In genomic region chr10:13890617-13891541, GRCh38 we compare ENCODE assay signal across 8 cellular contexts.
DNase-seq lines count a peak whose midpoint lies in the region; ATAC-seq and TF ChIP-seq lines count a peak whose summit lies in the region.

No MANE protein-coding gene starts in this region.

- H3K4me3 ChIP-seq in right atrium auricular region (peak overlapping the region; percentile 51 to 66), rectal smooth muscle tissue (ENCODE audit: low read length) (peak overlapping the region; percentile 56)

- H3K27me3 Mint-ChIP-seq in activated CD4-positive, alpha-beta T cell treated with anti-CD3 and anti-CD28 coated beads, Interleukin-2, amount 10 ng/mL, durations not matched to agents 24 days and 14 days, result peaks cover 67% of the 10 kb centered on the region

- H3K27me3 ChIP-seq in right atrium auricular region, result no peaks in the 10 kb centered on the region
- H3K27me3 ChIP-seq in rectal smooth muscle tissue (ENCODE audit: control insufficient read depth, insufficient read depth, low read length), result peaks cover 6% of the 10 kb centered on the region

- H3K27ac ChIP-seq in right atrium auricular region (peak overlapping the region; percentile 69 to 72), rectal smooth muscle tissue (ENCODE audit: low read depth, low read length) (peak overlapping the region; percentile 33)

- intact Hi-C loops in activated CD4-positive, alpha-beta T cell treated with anti-CD3 and anti-CD28 coated beads, Interleukin-2, amount 10 ng/mL, durations not matched to agents 24 days and 14 days (cut with micrococcal nuclease), result no loop called here

- no peak overlapping the region for H3K9ac ChIP-seq in rectal smooth muscle tissue (ENCODE audit: low read length)

- H3K4me3 Mint-ChIP-seq in activated CD4-positive, alpha-beta T cell treated with anti-CD3 and anti-CD28 coated beads, Interleukin-2, amount 10 ng/mL, durations not matched to agents 24 days and 14 days, result peak overlapping the region; percentile 51

- peak; percentile 26 to 54 for ATAC-seq in activated naive CD4-positive, alpha-beta T cell treated with anti-CD3 and anti-CD28 coated beads, Interleukin-2, amount 50 U/mL, for 72 hours
- ATAC-seq in GM21529 (IDR thresholded peaks at IDR 0.05; ENCODE audit: unreplicated experiment) (no peak), HG03460 (IDR thresholded peaks at IDR 0.05; ENCODE audit: unreplicated experiment) (no peak)

- H3K9me3 ChIP-seq in right atrium auricular region, result no peaks in the 10 kb centered on the region

- H3K4me1 ChIP-seq in right atrium auricular region, result peaks cover 0 to 34% of the 10 kb centered on the region in 2 donors
- H3K4me1 ChIP-seq in rectal smooth muscle tissue (ENCODE audit: control insufficient read depth, insufficient read depth, low read length), result peaks cover 3% of the 10 kb centered on the region

- H3K4me1 Mint-ChIP-seq in activated CD4-positive, alpha-beta T cell treated with anti-CD3 and anti-CD28 coated beads, Interleukin-2, amount 10 ng/mL, durations not matched to agents 24 days and 14 days, result peaks cover 8% of the 10 kb centered on the region

- H3K27ac Mint-ChIP-seq in activated CD4-positive, alpha-beta T cell treated with anti-CD3 and anti-CD28 coated beads, Interleukin-2, amount 10 ng/mL, durations not matched to agents 24 days and 14 days, result no peak overlapping the region
- no peak overlapping the region for H3K27ac Mint-ChIP-seq in activated naive CD4-positive, alpha-beta T cell treated with anti-CD3 and anti-CD28 coated beads, Interleukin-2, amount 50 U/mL, for 72 hours

- H3K9me3 Mint-ChIP-seq in activated CD4-positive, alpha-beta T cell treated with anti-CD3 and anti-CD28 coated beads, Interleukin-2, amount 10 ng/mL, durations not matched to agents 24 days and 14 days, result no peaks in the 10 kb centered on the region
- H3K9me3 Mint-ChIP-seq in activated naive CD4-positive, alpha-beta T cell treated with anti-CD3 and anti-CD28 coated beads, Interleukin-2, amount 50 U/mL, for 72 hours, result peaks cover 0 to 6% of the 10 kb centered on the region in 2 donors

- no peaks in the 10 kb centered on the region for H3K36me3 ChIP-seq in right atrium auricular region
- no peaks in the 10 kb centered on the region for H3K36me3 ChIP-seq in rectal smooth muscle tissue (ENCODE audit: control insufficient read depth, insufficient read depth, low read length)

- TF ChIP-seq CTCF in right atrium auricular region (IDR thresholded peaks at IDR 0.05), result no peak

- H3K36me3 Mint-ChIP-seq in activated CD4-positive, alpha-beta T cell treated with anti-CD3 and anti-CD28 coated beads, Interleukin-2, amount 10 ng/mL, durations not matched to agents 24 days and 14 days (ENCODE audit: low read depth), result no peaks in the 10 kb centered on the region
- no peaks in the 10 kb centered on the region for H3K36me3 Mint-ChIP-seq in activated naive CD4-positive, alpha-beta T cell treated with anti-CD3 and anti-CD28 coated beads, Interleukin-2, amount 50 U/mL, for 72 hours

- no peak for DNase-seq in activated CD4-positive, alpha-beta T cell treated with anti-CD3 and anti-CD28 coated beads, Interleukin-2, amount 10 ng/mL, durations not matched to agents 24 days and 14 days
- DNase-seq in activated CD4-positive, alpha-beta T cell treated with anti-CD3 and anti-CD28 coated beads, Interleukin-2, amount 50 U/mL, for 4 hours, result no peak
- no peak for DNase-seq in activated naive CD4-positive, alpha-beta T cell treated with anti-CD3 and anti-CD28 coated beads, Interleukin-2, amount 50 U/mL, for 72 hours (ENCODE audit: low spot score in 2 of 2)
- no peak for DNase-seq in right atrium auricular region (ENCODE audit: low spot score)
- DNase-seq in ecto neural progenitor cell (ENCODE audit: low spot score), result no peak

Comparison
In these comparisons a context has a peak if more than half of its experiments do, and no peak if none do; other contexts are left out.
1. ATAC-seq: peak in activated naive CD4-positive, alpha-beta T cell treated with anti-CD3 and anti-CD28 coated beads, Interleukin-2, amount 50 U/mL, for 72 hours (2 of 2); none in GM21529 (single experiment) and HG03460 (single experiment).